In the genomic region with DNA sequence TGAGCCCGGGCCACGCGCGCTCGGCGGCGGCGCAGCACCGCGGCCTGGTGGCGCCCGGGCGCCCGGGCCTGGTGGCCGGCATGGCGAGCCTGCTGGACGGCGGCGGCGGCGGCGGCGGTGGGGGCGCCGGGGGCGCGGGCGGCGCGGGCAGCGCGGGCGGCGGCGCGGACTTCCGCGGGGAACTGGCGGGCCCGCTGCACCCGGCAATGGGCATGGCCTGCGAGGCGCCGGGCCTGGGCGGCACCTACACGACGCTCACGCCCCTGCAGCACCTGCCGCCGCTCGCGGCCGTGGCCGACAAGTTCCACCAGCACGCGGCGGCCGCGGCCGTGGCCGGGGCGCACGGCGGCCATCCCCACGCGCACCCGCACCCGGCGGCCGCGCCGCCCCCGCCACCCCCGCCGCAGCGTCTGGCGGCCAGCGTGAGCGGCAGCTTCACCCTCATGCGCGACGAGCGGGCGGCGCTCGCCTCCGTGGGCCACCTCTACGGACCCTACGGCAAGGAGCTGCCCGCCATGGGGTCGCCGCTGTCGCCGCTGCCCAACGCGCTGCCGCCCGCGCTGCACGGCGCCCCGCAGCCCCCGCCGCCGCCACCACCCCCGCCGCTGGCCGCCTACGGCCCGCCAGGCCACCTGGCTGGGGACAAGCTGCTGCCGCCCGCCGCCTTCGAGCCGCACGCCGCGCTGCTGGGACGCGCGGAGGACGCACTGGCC, we compare ENCODE assay signal across 20 cellular contexts. TPM values are rescaled to one million over a fixed set of nuclear protein-coding genes. Genes with fewer than 3 reads are reported as not detected.
DNase-seq lines count a peak whose midpoint lies in the region; ATAC-seq and TF ChIP-seq lines count a peak whose summit lies in the region.
"Had no signal": no experiment of that assay in that cellular context is flagged by ENCODE, and none has a peak within 500 bp of the region (broad histone marks: within the 10 kb centered on the region; RNA-seq: fewer than 3 reads in every experiment).

No MANE protein-coding gene starts in this region.

- H3K9me3 ChIP-seq in HCT116 (ENCODE audit: control insufficient read depth in 1 of 2, insufficient read depth in 1 of 2, low read depth in 1 of 2, low read length in 2 of 2) (no peaks in the 10 kb centered on the region), neuronal stem cell (replicated peaks in 1 of 2; ENCODE audit: control insufficient read depth in 2 of 2, insufficient read depth in 1 of 2, low read depth in 1 of 2, low read length in 2 of 2) (no peaks in the 10 kb centered on the region), osteoblast (ENCODE audit: low read depth, low read length) (no peaks in the 10 kb centered on the region)

- CTCF ChIA-PET in HCT116 (lab: Charles Lee) = no interaction called here

- H3K36me3 ChIP-seq in HCT116 (ENCODE audit: control insufficient read depth in 1 of 2, insufficient read depth in 2 of 2, low read length in 2 of 2) (no peaks in the 10 kb centered on the region), neuronal stem cell (replicated peaks in 1 of 2; ENCODE audit: control insufficient read depth in 2 of 2, insufficient read depth in 2 of 2, low read length in 2 of 2) (no peaks in the 10 kb centered on the region), osteoblast (ENCODE audit: insufficient read depth, low read length) (no peaks in the 10 kb centered on the region)

- H3K9me2 ChIP-seq in HCT116 (ENCODE audit: insufficient read depth) = no peaks in the 10 kb centered on the region

- RAD21 ChIA-PET in HCT116 (lab: Charles Lee; ENCODE audit: low non-redundant PET in 1 of 2, low total read pairs in 2 of 2, uncharacterized antibody in 2 of 2, unreplicated experiment in 2 of 2) = no interaction called here

- no peak for TF ChIP-seq POLR2A in HCT116 (IDR thresholded peaks at IDR 0.05; ENCODE audit: borderline replicate concordance, extremely low read depth, insufficient read depth, insufficient read length)

- H3K18ac ChIP-seq in neuronal stem cell (ENCODE audit: low read length) = no peak overlapping the region

- H3K27ac ChIP-seq in HCT116 (ENCODE audit: low read depth, low read length) (peak overlapping the region; percentile 87), neuronal stem cell (replicated peaks; ENCODE audit: low read length) (no peak overlapping the region), osteoblast (ENCODE audit: low read depth, low read length) (no peak overlapping the region)
- H3K27ac ChIP-seq: 22Rv1, C4-2B had no signal

- no CpG with 5 or more reads among the region's 122 CpGs for WGBS in neuronal stem cell (ENCODE audit: extremely low coverage in 2 of 2, insufficient read length in 2 of 2, insufficient replicate concordance in 1 of 2), 2 donors

- H4K8ac ChIP-seq in neuronal stem cell (ENCODE audit: low read depth, low read length) = no peak overlapping the region

- no peak overlapping the region for H2AK5ac ChIP-seq in neuronal stem cell (ENCODE audit: low read depth, low read length)

- no peak overlapping the region for H2BK15ac ChIP-seq in neuronal stem cell (ENCODE audit: low read length)

- no peak overlapping the region for H2BK120ac ChIP-seq in neuronal stem cell (ENCODE audit: low read depth, low read length)

- ATAC-seq in HCT116 = peak; percentile 10; the same call in 1 of the 2 replicates

- H4K20me1 ChIP-seq in HCT116 (ENCODE audit: insufficient read depth) = peaks cover 4% of the 10 kb centered on the region; the same call in 1 of the 2 replicates
- no peaks in the 10 kb centered on the region for H4K20me1 ChIP-seq in osteoblast (ENCODE audit: insufficient read depth, low read length)

- H3K79me2 ChIP-seq in HCT116 (ENCODE audit: insufficient read depth, low read length) (peaks cover 61% of the 10 kb centered on the region), osteoblast (ENCODE audit: insufficient read depth, low read length) (no peaks in the 10 kb centered on the region)

- POLR2A ChIA-PET in HCT116 (lab: Charles Lee) = no interaction called here

- no peak overlapping the region for H2BK5ac ChIP-seq in neuronal stem cell (ENCODE audit: low read length)

- no TSS peak for BruUV-seq in HCT116 (replicated peaks; lab: Mats Ljungman, UMichigan)

- no peak overlapping the region for H3K4ac ChIP-seq in neuronal stem cell (ENCODE audit: low read length)

- peaks cover 2% of the 10 kb centered on the region for H3K79me1 ChIP-seq in neuronal stem cell (ENCODE audit: low read depth, low read length)

- H3K4me1 ChIP-seq in HCT116 (ENCODE audit: control insufficient read depth in 1 of 2, insufficient read depth in 2 of 2, low read length in 2 of 2) = peaks cover 18 to 57% of the 10 kb centered on the region in 2 experiments
- peaks cover 6 to 14% of the 10 kb centered on the region in 2 donors for H3K4me1 ChIP-seq in neuronal stem cell (ENCODE audit: control insufficient read depth in 2 of 2, insufficient read depth in 1 of 2, low read depth in 1 of 2, low read length in 2 of 2)
- H3K4me1 ChIP-seq in osteoblast (ENCODE audit: insufficient read depth, low read length) = no peaks in the 10 kb centered on the region

- DNase-seq in DMS53 (lab: John Stamatoyannopoulos, UW) (peak; percentile 42), DMS53 treated with DMSO at 0.1 percent for 48 hours (lab: John Stamatoyannopoulos, UW; ENCODE audit: unreplicated experiment) (no peak), COLO668 (lab: John Stamatoyannopoulos, UW; ENCODE audit: unreplicated experiment) (peak; percentile 22), HCT116 (ENCODE audit: low read depth, low spot score) (no peak), neuronal stem cell (ENCODE audit: low spot score) (no peak), cerebellum (ENCODE audit: low spot score) (no peak), osteoblast (ENCODE audit: insufficient read length, low spot score, missing footprints) (no peak)
- DNase-seq in activated naive CD4-positive, alpha-beta T cell treated with Interleukin-2 at 50 U/mL for 16 hours = no peak
- DNase-seq: CD4-positive, alpha-beta T cell; DMS79; GDM1; GOT3; H9; KG1 had no signal

- H2BK12ac ChIP-seq in neuronal stem cell (ENCODE audit: low read length) = no peak overlapping the region

- no peak for TF ChIP-seq RAD21 in HCT116 (IDR thresholded peaks at IDR 0.05; ENCODE audit: low read depth)

- H3K9ac ChIP-seq in HCT116 (ENCODE audit: low read length) = peak overlapping the region; percentile 64
- H3K9ac ChIP-seq in neuronal stem cell (ENCODE audit: low read depth, low read length, poor library complexity) = no peak overlapping the region

- H3K23ac ChIP-seq in neuronal stem cell (ENCODE audit: low read depth, low read length, poor library complexity) = no peak overlapping the region

- H2AFZ ChIP-seq in HCT116 (ENCODE audit: low read depth, low read length, poor library complexity, severe bottlenecking) = no peak overlapping the region
- H2AFZ ChIP-seq in neuronal stem cell (ENCODE audit: low read length) = no peak overlapping the region
- no peak overlapping the region for H2AFZ ChIP-seq in osteoblast (ENCODE audit: low read length)

- H4K91ac ChIP-seq in neuronal stem cell (ENCODE audit: low read depth, low read length, poor library complexity) = no peak overlapping the region

- H3K4me3 ChIP-seq in HCT116 (replicated peaks in 1 of 2; ENCODE audit: low read depth in 1 of 2, low read length in 2 of 2) = peak overlapping the region; percentile 33 to 51; a peak in 3 of 4 replicates
- no peak overlapping the region for H3K4me3 ChIP-seq in neuronal stem cell (ENCODE audit: low read length in 2 of 2)
- H3K4me3 ChIP-seq in osteoblast (ENCODE audit: insufficient read depth, low read length) = no peak overlapping the region

- H3K4me2 ChIP-seq in HCT116 (ENCODE audit: low read length) = no peak overlapping the region; the same call in 1 of the 2 replicates
- peak overlapping the region; percentile 57 for H3K4me2 ChIP-seq in neuronal stem cell (ENCODE audit: insufficient read depth, low read length, poor library complexity, severe bottlenecking)
- H3K4me2 ChIP-seq in osteoblast (ENCODE audit: insufficient read depth, low read length) = no peak overlapping the region

- H3K27me3 ChIP-seq in HCT116 (ENCODE audit: insufficient read depth, low read length) = no peaks in the 10 kb centered on the region
- H3K27me3 ChIP-seq in neuronal stem cell (ENCODE audit: control insufficient read depth in 3 of 3, insufficient read depth in 3 of 3, low read depth in 1 of 3, low read length in 3 of 3) = peaks cover 84 to 100% (median 96%) of the 10 kb centered on the region in 3 experiments
- H3K27me3 ChIP-seq in osteoblast (ENCODE audit: insufficient read depth, low read length) = peaks cover 84% of the 10 kb centered on the region

- TF ChIP-seq CTCF in HCT116 (IDR thresholded peaks at IDR 0.05 in 2 of 3, conservative IDR thresholded peaks at IDR 0.05 in 1 of 3; ENCODE audit: borderline replicate concordance in 1 of 3, insufficient read depth in 1 of 3, low read depth in 2 of 3, low read length in 2 of 3) (no peak), osteoblast (IDR thresholded peaks at IDR 0.05; ENCODE audit: extremely low read depth, low read depth, low read length) (no peak)

- intact Hi-C loops in HCT116 (cut with micrococcal nuclease) = no loop called here

- H3K14ac ChIP-seq in neuronal stem cell (ENCODE audit: low read length) = no peak overlapping the region

TF ChIP-seq in HCT116, 20 proteins besides CTCF, POLR2A, EP300 and RAD21:
- TF ChIP-seq ZNF274 (IDR thresholded peaks at IDR 0.05; ENCODE audit: low read depth, low read length) (no peak), ZFX (IDR thresholded peaks at IDR 0.05) (peak; percentile 23; the same call in 1 of the 2 replicates)

RNA-seq across cellular contexts. Expression of gene ONECUT3, which starts 0.6 kb away (rescaled TPM):
- 22.1 TPM for total RNA-seq in HCT116 (2021; ENCODE audit: unreplicated experiment)
- 9.0 and 9.6 TPM in 2 replicates for polyA plus RNA-seq in HCT116 (2012)
- 0.03 TPM for polyA plus RNA-seq in neuronal stem cell (2013, experiment 1 of 2)
- 0.01 TPM for polyA plus RNA-seq in neuronal stem cell (2013, experiment 2 of 2)
- not detected for total RNA-seq in cerebellum
- total RNA-seq in osteoblast = not detected in 2 replicates
- total RNA-seq: A673; CD4-positive, alpha-beta T cell; Daoy; HT-29 had no signal
- polyA plus RNA-seq: AG04450 had no signal

RNA-seq across cellular contexts. Expression of gene ATP8B3, which starts 58.2 kb away (rescaled TPM):
- 17.0 TPM for total RNA-seq in HCT116 (2021; ENCODE audit: unreplicated experiment)
- polyA plus RNA-seq in HCT116 (2012) = 15.6 and 16.5 TPM in 2 replicates
- polyA plus RNA-seq in neuronal stem cell (2013, experiment 1 of 2) = 0.79 TPM
- polyA plus RNA-seq in neuronal stem cell (2013, experiment 2 of 2) = 0.80 TPM
- total RNA-seq in cerebellum = 0.27 TPM
- total RNA-seq in osteoblast = 0.59 and 0.72 TPM in 2 replicates

Comparison
In these comparisons a context has a peak if more than half of its experiments do, and no peak if none do; other contexts are left out.
1. DNase-seq: peak in DMS53 (single experiment) and COLO668 (single experiment); none in DMS53 treated with DMSO at 0.1 percent for 48 hours (single experiment), HCT116 (single experiment), neuronal stem cell (single experiment), cerebellum (single experiment), activated naive CD4-positive, alpha-beta T cell treated with Interleukin-2 at 50 U/mL for 16 hours (single experiment) and osteoblast (single experiment).
2. H3K4me3 ChIP-seq: peak in HCT116 (2 of 2); none in neuronal stem cell (0 of 2) and osteoblast (single experiment).
3. RNA of gene ONECUT3, which starts 0.6 kb away (total RNA-seq): 22.1 TPM in HCT116 (single experiment); not detected in cerebellum (single experiment) and not detected in osteoblast; every median in the first group is over 10 times any median in the second.
4. RNA of gene ATP8B3, which starts 58.2 kb away (total RNA-seq): 17.0 TPM in HCT116 (single experiment); 0.59 to 0.72 TPM in osteoblast and 0.27 TPM in cerebellum (single experiment); every median in the first group is over 10 times any median in the second.